In genomic region chr12:58034311-58034710, GRCh38 we compare ENCODE assay signal across 24 cellular contexts.
A peak's percentile ranks its signal among the peaks of the same experiment; 100 is the strongest.
DNase-seq lines count a peak whose midpoint lies in the region; ATAC-seq and TF ChIP-seq lines count a peak whose summit lies in the region.
"Had no signal": no experiment of that assay in that cellular context is flagged by ENCODE, and none has a peak within 500 bp of the region (broad histone marks: within the 10 kb centered on the region; RNA-seq: fewer than 3 reads in every experiment).

No MANE protein-coding gene starts in this region.

- in situ Hi-C loops in GM13976 (cut with MboI; ENCODE audit: low sequenced_read_pairs, unreplicated experiment), result no loop called here

- no peak for TF ChIP-seq CTCF in GM13976 (IDR thresholded peaks at IDR 0.05; ENCODE audit: borderline replicate concordance, control extremely low read depth, extremely low read depth, insufficient read depth, missing control alignments)

- H3K4me3 ChIP-seq in right cardiac atrium (ENCODE audit: low read length) (no peak overlapping the region), SJSA1 (no peak overlapping the region)
- H3K4me3 ChIP-seq: coronary artery, left lung, transverse colon had no signal

- no peaks in the 10 kb centered on the region for H3K36me3 ChIP-seq in SJSA1
- H3K36me3 ChIP-seq: left lung, transverse colon had no signal

- H3K27me3 ChIP-seq in right cardiac atrium (ENCODE audit: control insufficient read depth, insufficient read depth) (no peaks in the 10 kb centered on the region), SJSA1 (replicated peaks) (peaks cover 33% of the 10 kb centered on the region)
- H3K27me3 ChIP-seq: left lung, transverse colon had no signal

- WGBS in right cardiac atrium, result 79% methylated on average over 3 of the region's 3 CpGs

- H3K9me3 ChIP-seq in right cardiac atrium (ENCODE audit: control insufficient read depth, low read length), result no peaks in the 10 kb centered on the region
- H3K9me3 ChIP-seq in SJSA1 (replicated peaks), result peaks cover 45% of the 10 kb centered on the region

- intact Hi-C loops in left ventricle myocardium superior (cut with micrococcal nuclease) (no loop called here), right cardiac atrium (cut with DNase I) (no loop called here)

- H3K4me1 ChIP-seq in right cardiac atrium (ENCODE audit: control insufficient read depth, insufficient read depth, low read length) (no peaks in the 10 kb centered on the region), SJSA1 (replicated peaks) (no peaks in the 10 kb centered on the region)
- H3K4me1 ChIP-seq: left lung, transverse colon had no signal

- H3K27ac ChIP-seq in right cardiac atrium (ENCODE audit: low read length), result no peak overlapping the region
- H3K27ac ChIP-seq in SJSA1, result no peak overlapping the region
- H3K27ac ChIP-seq: left lung, transverse colon had no signal

- ATAC-seq in left ventricle myocardium superior (peak; percentile 41), right cardiac atrium (no peak), GM21515 (IDR thresholded peaks at IDR 0.05; ENCODE audit: unreplicated experiment) (no peak)
- ATAC-seq: activated T-helper 17 cell treated with anti-CD3 and anti-CD28 coated beads, Interleukin-2, amount 50 U/mL, for 72 hours; left lung; naive thymus-derived CD8-positive, alpha-beta T cell; Panc1 had no signal

- DNase-seq in left ventricle myocardium superior, result no peak
- DNase-seq in right cardiac atrium, result no peak
- peak; percentile 54 to 83 for DNase-seq in SJSA1 (ENCODE audit: low read depth in 1 of 2, low spot score in 2 of 2)
- DNase-seq in fibroblast of gingiva (ENCODE audit: low read depth), result peak; percentile 45
- no peak for DNase-seq in GM13976 (ENCODE audit: low spot score)
- no peak for DNase-seq in H4 (ENCODE audit: low spot score)
- no peak for DNase-seq in anterior cingulate cortex (lab: John Stamatoyannopoulos, UW)
- DNase-seq: activated CD4-positive, alpha-beta memory T cell treated with anti-CD3 and anti-CD28 coated beads, Interleukin-2, amount 10 ng/mL, durations not matched to agents 7 days and 5 days; activated CD4-positive, alpha-beta T cell treated with anti-CD3 and anti-CD28 coated beads for 1 hour; activated naive CD4-positive, alpha-beta T cell treated with anti-CD3 and anti-CD28 coated beads, Interleukin-2, amount 50 U/mL, for 16 hours; DMS53; endodermal cell; KG1; left lung; midbrain; naive thymus-derived CD8-positive, alpha-beta T cell; NCI-H1694; NCI-H524 treated with DMSO at 0.1 percent for 48 hours; stimulated activated CD4-positive, alpha-beta T cell treated with anti-CD3 and anti-CD28 coated beads, Interleukin-2, amount 100 ng/mL, for 24 hours; transverse colon had no signal

Comparison
In these comparisons a context has a peak if more than half of its experiments do, and no peak if none do; other contexts are left out.
1. DNase-seq: peak in SJSA1 (2 of 2) and fibroblast of gingiva (single experiment); none in left ventricle myocardium superior (single experiment), right cardiac atrium (0 of 3), GM13976 (single experiment), H4 (single experiment) and anterior cingulate cortex (0 of 58).